In genomic region chr16:70018254-70018653, GRCh38 we compare ENCODE assay signal across 8 cellular contexts.
DNase-seq lines count a peak whose midpoint lies in the region; ATAC-seq and TF ChIP-seq lines count a peak whose summit lies in the region.

No MANE protein-coding gene starts in this region.

- TF ChIP-seq CTCF in nephron (IDR thresholded peaks at IDR 0.05; ENCODE audit: unreplicated experiment in 3 of 3) = peak in 2 of 3 experiments; percentile 14 to 33

- H3K36me3 Mint-ChIP-seq in T-cell = peaks cover 39% of the 10 kb centered on the region
- peaks cover 44% of the 10 kb centered on the region for H3K36me3 Mint-ChIP-seq in nephron (ENCODE audit: low read depth)

- no peaks in the 10 kb centered on the region for H3K9me3 Mint-ChIP-seq in T-cell
- H3K9me3 Mint-ChIP-seq in nephron = no peaks in the 10 kb centered on the region

- H3K4me3 Mint-ChIP-seq in T-cell (no peak overlapping the region), nephron (no peak overlapping the region)

- peak; percentile 4 for DNase-seq in Daoy (ENCODE audit: low read depth)
- DNase-seq in T-cell = peak in 33 of 34 experiments; percentile 16 to 79 (median 63)
- DNase-seq in cerebellar cortex (ENCODE audit: low spot score) = peak; percentile 45
- no peak for DNase-seq in COLO829 (ENCODE audit: low spot score)
- no peak for DNase-seq in foreskin melanocyte

- H3K27ac Mint-ChIP-seq in T-cell = peak overlapping the region in 1 of 2 donors; percentile 41
- H3K27ac Mint-ChIP-seq in nephron = no peak overlapping the region

- POLR2A ChIA-PET in T-cell (lab: Charles Lee) = interaction anchor here in 1 of 2 donors (0.6 kb wide), 1 partner anchor 17 kb away, joined by 3 read pairs; no protein-coding TSS in a partner anchor

- CTCF ChIA-PET in T-cell (lab: Charles Lee) = no interaction called here

- ATAC-seq in HG02759 (IDR thresholded peaks at IDR 0.05; ENCODE audit: unreplicated experiment) (peak; percentile 60), T-cell (replicated peaks in 1 of 4) (peak; percentile 100), GM21367 (IDR thresholded peaks at IDR 0.05; ENCODE audit: unreplicated experiment) (no peak)

- H3K4me1 Mint-ChIP-seq in T-cell (peaks cover 0 to 12% (median 7%) of the 10 kb centered on the region in 3 donors), nephron (no peaks in the 10 kb centered on the region)

- H3K27me3 Mint-ChIP-seq in T-cell (no peaks in the 10 kb centered on the region), nephron (ENCODE audit: low read depth) (no peaks in the 10 kb centered on the region)

Comparison
In these comparisons a context has a peak if more than half of its experiments do, and no peak if none do; other contexts are left out.
1. DNase-seq: peak in Daoy (single experiment), T-cell (33 of 34) and cerebellar cortex (single experiment); none in COLO829 (single experiment) and foreskin melanocyte (single experiment).